20 cellular contexts compared by ENCODE assay signal in the genomic region with DNA sequence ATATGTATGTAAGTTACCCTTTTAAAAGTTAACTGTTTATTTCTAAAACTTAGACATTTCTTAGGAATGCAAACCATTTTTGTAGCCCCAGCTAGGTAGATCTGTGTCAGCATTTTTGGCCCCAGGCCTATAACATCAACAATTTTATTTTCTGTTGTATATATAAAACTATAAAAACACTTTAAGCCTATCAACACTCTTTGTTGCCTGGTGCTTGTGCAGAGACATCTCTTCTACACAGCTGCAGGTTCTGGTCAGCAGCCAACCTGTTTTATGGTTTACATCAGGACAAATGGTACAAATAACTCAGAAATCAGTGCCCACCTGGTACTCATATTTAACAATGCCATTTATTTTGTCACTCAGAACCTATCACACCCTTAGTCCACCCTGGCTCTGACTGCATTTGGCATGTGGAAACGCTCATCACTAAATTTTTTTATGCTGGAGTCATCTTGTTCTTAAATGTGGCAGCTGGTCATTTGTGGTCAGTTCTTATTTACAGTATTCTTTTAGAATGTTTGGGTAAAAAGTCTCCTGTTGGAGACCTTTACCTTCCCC.
DNase-seq lines count a peak whose midpoint lies in the region; ATAC-seq and TF ChIP-seq lines count a peak whose summit lies in the region.
"Had no signal": no experiment of that assay in that cellular context is flagged by ENCODE, and none has a peak within 500 bp of the region (broad histone marks: within the 10 kb centered on the region; RNA-seq: fewer than 3 reads in every experiment).

No MANE protein-coding gene starts in this region.

- H3K27me3 ChIP-seq in IMR-90 (ENCODE audit: control insufficient read depth, insufficient read depth, low read length) (no peaks in the 10 kb centered on the region), brain microvascular endothelial cell (replicated peaks) (no peaks in the 10 kb centered on the region), skeletal muscle satellite cell (ENCODE audit: control insufficient read depth, insufficient read depth, low read length) (no peaks in the 10 kb centered on the region)
- H3K27me3 ChIP-seq: heart left ventricle, spleen had no signal

- dilution Hi-C loops in IMR-90 (cut with HindIII; ENCODE audit: low sequenced_read_pairs, unreplicated experiment), result no loop called here

- peak overlapping the region; percentile 62; the same call in 1 of the 2 replicates for H3K4me2 ChIP-seq in IMR-90 (ENCODE audit: low read depth, low read length)
- H3K4me2 ChIP-seq in skeletal muscle satellite cell (ENCODE audit: low read length), result peak overlapping the region; percentile 31
- H3K4me2 ChIP-seq: GM23338, KMS-11 had no signal

- peak; percentile 15 for DNase-seq in GM03348 (ENCODE audit: low spot score)
- DNase-seq in IMR-90, result peak; percentile 88
- peak; percentile 1 for DNase-seq in brain microvascular endothelial cell
- no peak for DNase-seq in SHP77 (lab: John Stamatoyannopoulos, UW)
- no peak for DNase-seq in cerebellum (ENCODE audit: low spot score)
- DNase-seq in COR-L47 (lab: John Stamatoyannopoulos, UW), result no peak
- DNase-seq: activated CD4-positive, alpha-beta T cell treated with anti-CD3 and anti-CD28 coated beads for 4 hours; activated CD8-positive, alpha-beta memory T cell treated with anti-CD3 and anti-CD28 coated beads, Interleukin-2, amount 10 ng/mL, durations not matched to agents 7 days and 5 days; heart left ventricle; NCI-H1417; NCI-H69; Right ventricle myocardium superior; spleen; trophoblast cell had no signal

- CTCF ChIA-PET in IMR-90 (lab: Yijun Ruan, JAX), result interaction anchor here (1.0 kb wide), 1 partner anchor 186 kb away, joined by 3 read pairs; no protein-coding TSS in a partner anchor

- H3K4me3 ChIP-seq in IMR-90 (ENCODE audit: insufficient read depth, low read depth, low read length), result no peak overlapping the region
- no peak overlapping the region for H3K4me3 ChIP-seq in brain microvascular endothelial cell (ENCODE audit: low read depth, low read length)
- no peak overlapping the region for H3K4me3 ChIP-seq in skeletal muscle satellite cell (ENCODE audit: low read length)
- H3K4me3 ChIP-seq: GM23338, heart left ventricle, spleen had no signal

- H3K4me1 ChIP-seq in IMR-90 (ENCODE audit: control insufficient read depth, insufficient read depth, low read length) (peaks cover 14% of the 10 kb centered on the region), skeletal muscle satellite cell (ENCODE audit: control insufficient read depth, insufficient read depth, low read length) (peaks cover 28% of the 10 kb centered on the region)
- H3K4me1 ChIP-seq: heart left ventricle, spleen had no signal

- intact Hi-C loops in IMR-90 (cut with micrococcal nuclease), result loop anchor here (5.0 kb wide), 1 partner anchor 109 kb away; no protein-coding TSS in a partner anchor

- H3K9me3 ChIP-seq in IMR-90 (ENCODE audit: control insufficient read depth, insufficient read depth, low read length) (no peaks in the 10 kb centered on the region), skeletal muscle satellite cell (replicated peaks; ENCODE audit: low read length) (no peaks in the 10 kb centered on the region)
- H3K9me3 ChIP-seq: heart left ventricle had no signal

- peak overlapping the region; percentile 64; the same call in 1 of the 3 replicates for H2BK15ac ChIP-seq in IMR-90 (ENCODE audit: low read depth, low read length)

- no peaks in the 10 kb centered on the region for H3K79me1 ChIP-seq in IMR-90 (ENCODE audit: low read depth in 1 of 2, low read length in 2 of 2)

- no TSS peak for BruUV-seq in IMR-90 (replicated peaks; lab: Mats Ljungman, UMichigan)

- ATAC-seq in IMR-90 (ENCODE audit: low read depth), result peak; percentile 86
- ATAC-seq: activated CD8-positive, alpha-beta memory T cell treated with anti-CD3 and anti-CD28 coated beads, Interleukin-2, amount 10 ng/mL, durations not matched to agents 7 days and 5 days; activated naive CD4-positive, alpha-beta T cell treated with anti-CD3 and anti-CD28 coated beads, Interleukin-2, amount 50 U/mL, for 72 hours; GM23338; heart left ventricle; left lobe of liver had no signal

- H3K56ac ChIP-seq in IMR-90 (ENCODE audit: extremely low read depth, insufficient read depth, low read length), result no peak overlapping the region

- no peak overlapping the region for H3K14ac ChIP-seq in IMR-90 (replicated peaks; ENCODE audit: low read depth, low read length)

- no peak for TF ChIP-seq RAD21 in IMR-90 (IDR thresholded peaks at IDR 0.05; ENCODE audit: low read length)

- H2AFZ ChIP-seq in IMR-90 (replicated peaks; ENCODE audit: low read length, poor library complexity), result peak overlapping the region; percentile 60
- H2AFZ ChIP-seq: GM23338 had no signal

- no CpG with 5 or more reads among the region's 1 CpG for WGBS in IMR-90 (ENCODE audit: extremely low coverage in 2 of 2, insufficient read length in 1 of 2), 2 experiments

- H2BK20ac ChIP-seq in IMR-90 (ENCODE audit: low read depth, low read length), result peak overlapping the region; percentile 87; the same call in 1 of the 2 replicates

- H3K18ac ChIP-seq in IMR-90 (ENCODE audit: low read depth, low read length), result peak overlapping the region; percentile 39; the same call in 1 of the 2 replicates

- peak overlapping the region; percentile 63; the same call in 1 of the 2 replicates for H4K91ac ChIP-seq in IMR-90 (ENCODE audit: insufficient read depth, low read depth, low read length)

- POLR2A ChIA-PET in IMR-90 (lab: Charles Lee; ENCODE audit: unreplicated experiment), result no interaction called here

- H3K9me1 ChIP-seq in IMR-90 (ENCODE audit: insufficient read depth, low read length), result peaks cover 10% of the 10 kb centered on the region

- H4K20me1 ChIP-seq in IMR-90 (ENCODE audit: insufficient read depth, low read length), result no peaks in the 10 kb centered on the region

- H3K23ac ChIP-seq in IMR-90 (ENCODE audit: low read depth, low read length), result peak overlapping the region; percentile 77; the same call in 1 of the 2 replicates

- no peak overlapping the region for H2AK9ac ChIP-seq in IMR-90 (replicated peaks; ENCODE audit: low read depth, low read length, poor library complexity)

- H3K4ac ChIP-seq in IMR-90 (ENCODE audit: low read depth, low read length), result peak overlapping the region; percentile 82

- TF ChIP-seq CTCF in IMR-90 (conservative IDR thresholded peaks at IDR 0.05; ENCODE audit: low read depth, low read length) (no peak), brain microvascular endothelial cell (IDR thresholded peaks at IDR 0.05; ENCODE audit: low read depth, low read length, missing control alignments) (no peak)

- no peak overlapping the region for H2AK5ac ChIP-seq in IMR-90 (ENCODE audit: low read depth, low read length)

- peak overlapping the region; percentile 94 for H2BK120ac ChIP-seq in IMR-90 (ENCODE audit: low read depth, low read length)

- peak overlapping the region; percentile 88 for H2BK5ac ChIP-seq in IMR-90 (ENCODE audit: low read depth, low read length, poor library complexity, severe bottlenecking)

- peaks cover 11% of the 10 kb centered on the region for H3K36me3 ChIP-seq in IMR-90 (ENCODE audit: control insufficient read depth, insufficient read depth, low read length)
- no peaks in the 10 kb centered on the region for H3K36me3 ChIP-seq in brain microvascular endothelial cell (replicated peaks)
- no peaks in the 10 kb centered on the region for H3K36me3 ChIP-seq in skeletal muscle satellite cell (ENCODE audit: insufficient read depth, low read length)
- H3K36me3 ChIP-seq: heart left ventricle, spleen had no signal

- H3K9ac ChIP-seq in IMR-90 (ENCODE audit: low read depth, low read length) (no peak overlapping the region), skeletal muscle satellite cell (ENCODE audit: low read depth, low read length) (no peak overlapping the region)
- H3K9ac ChIP-seq: KMS-11 had no signal

- no peak overlapping the region for H4K5ac ChIP-seq in IMR-90 (ENCODE audit: low read depth, low read length)

- H4K8ac ChIP-seq in IMR-90 (ENCODE audit: low read depth in 2 of 2, low read length in 2 of 2), result peak overlapping the region in 1 of 2 experiments; percentile 79; a peak in 2 of 4 replicates

- H3K27ac ChIP-seq in IMR-90 (ENCODE audit: insufficient read depth, low read length), result peak overlapping the region; percentile 30; the same call in 1 of the 2 replicates
- no peak overlapping the region for H3K27ac ChIP-seq in brain microvascular endothelial cell
- H3K27ac ChIP-seq: C4-2B, heart left ventricle, KMS-11, spleen had no signal

- in situ Hi-C loops in IMR-90 (cut with MboI; ENCODE audit: low sequenced_read_pairs) (no loop called here), brain microvascular endothelial cell (cut with HindIII; ENCODE audit: low pct_ligation_motif_present, low sequenced_read_pairs) (no loop called here)

- TF ChIP-seq POLR2A in IMR-90 (IDR thresholded peaks at IDR 0.05; ENCODE audit: low read depth, low read length), result no peak

TF ChIP-seq in IMR-90, 13 proteins besides CTCF, POLR2A, EP300 and RAD21:
- peak; percentile 92 for TF ChIP-seq MAFK (IDR thresholded peaks at IDR 0.05; ENCODE audit: low read depth, low read length)
- TF ChIP-seq MXI1 (IDR thresholded peaks at IDR 0.05; ENCODE audit: borderline replicate concordance, low read depth, low read length), result no peak
- TF ChIP-seq MAZ (IDR thresholded peaks at IDR 0.05; ENCODE audit: borderline replicate concordance, low read depth, low read length), result no peak
- peak; percentile 54; the same call in 1 of the 2 replicates for TF ChIP-seq FOS (IDR thresholded peaks at IDR 0.05; ENCODE audit: low read depth, low read length)
- peak; percentile 18; the same call in 1 of the 2 replicates for TF ChIP-seq BHLHE40 (IDR thresholded peaks at IDR 0.05; ENCODE audit: low read depth, low read length)

Comparison
In these comparisons a context has a peak if more than half of its experiments do, and no peak if none do; other contexts are left out.
1. DNase-seq: peak in GM03348 (single experiment), IMR-90 (single experiment) and brain microvascular endothelial cell (single experiment); none in SHP77 (0 of 2), cerebellum (single experiment) and COR-L47 (single experiment).